In the genomic region with DNA sequence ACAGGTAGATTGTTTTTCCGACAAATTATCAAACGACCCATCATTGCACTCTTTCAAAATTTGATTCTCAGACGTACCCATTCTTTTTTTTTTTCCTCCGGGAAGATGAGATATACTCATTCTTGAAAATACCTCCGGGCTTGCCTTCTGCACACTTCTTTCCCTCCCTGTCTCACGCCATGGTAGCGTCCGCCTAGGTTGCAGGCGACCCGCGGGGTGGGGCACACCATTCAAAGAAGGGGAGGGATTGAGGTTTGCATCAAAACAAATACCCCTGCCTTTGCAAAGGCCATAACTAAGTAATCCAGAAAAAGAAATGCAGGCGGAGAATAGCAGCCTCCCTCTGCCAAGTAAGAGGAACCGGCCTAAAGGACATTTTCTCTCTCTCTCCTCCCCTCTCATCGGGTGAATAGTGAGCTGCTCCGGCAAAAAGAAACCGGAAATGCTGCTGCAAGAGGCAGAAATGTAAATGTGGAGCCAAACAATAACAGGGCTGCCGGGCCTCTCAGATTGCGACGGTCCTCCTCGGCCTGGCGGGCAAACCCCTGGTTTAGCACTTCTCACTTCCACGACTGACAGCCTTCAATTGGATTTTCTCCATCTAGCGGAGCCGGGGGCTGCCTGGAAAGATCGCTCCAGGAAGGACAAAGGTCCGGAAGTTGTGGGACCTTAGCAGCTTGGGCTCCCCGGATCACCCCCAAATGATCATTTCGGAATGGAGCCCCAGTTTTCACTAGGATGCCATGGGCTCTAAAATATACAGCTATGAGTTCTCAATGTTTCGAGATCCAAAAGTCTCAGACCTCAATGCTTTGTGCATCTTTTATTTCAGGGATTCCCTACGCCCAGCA, we compare ENCODE assay signal across 1 cellular context.
TF ChIP-seq lines count a peak whose summit lies in the region.

No MANE protein-coding gene starts in this region.

TF ChIP-seq in K562, 482 proteins besides CTCF, POLR2A, EP300 and RAD21 (continued from another document):
- TF ChIP-seq FOXK1 (CRISPR knock-in tag; IDR thresholded peaks at IDR 0.05; ENCODE audit: borderline replicate concordance) (0 out of 2 replicates have a peak, but pooled peaks have one; percentile 51), ELF2 (CRISPR knock-in tag; IDR thresholded peaks at IDR 0.05) (peak; percentile 81), NUFIP1 (IDR thresholded peaks at IDR 0.05; ENCODE audit: partially characterized antibody) (peak; percentile 91), NELFE (IDR thresholded peaks at IDR 0.05; ENCODE audit: insufficient read depth, insufficient read length) (no peak), CBX5 (IDR thresholded peaks at IDR 0.05; ENCODE audit: borderline replicate concordance, low read depth) (no peak), RNF2 (IDR thresholded peaks at IDR 0.05) (no peak), SETDB1 (IDR thresholded peaks at IDR 0.05; ENCODE audit: low read length) (no peak), CREBBP (IDR thresholded peaks at IDR 0.05; ENCODE audit: low read depth, low read length) (no peak), CC2D1A (IDR thresholded peaks at IDR 0.05) (peak; percentile 64; the same call in 1 of the 2 replicates), KAT8 (IDR thresholded peaks at IDR 0.05; ENCODE audit: low read depth) (no peak), RBM22 (IDR thresholded peaks at IDR 0.05; ENCODE audit: low read depth, low read length, poor library complexity, severe bottlenecking) (peak; percentile 11), ZNF41 (CRISPR knock-in tag; conservative IDR thresholded peaks at IDR 0.05) (no peak), HNRNPL (IDR thresholded peaks at IDR 0.05; ENCODE audit: low read depth, low read length) (no peak), CHD1 (IDR thresholded peaks at IDR 0.05; ENCODE audit: low read length) (no peak), ZNF695 (CRISPR knock-in tag; IDR thresholded peaks at IDR 0.05) (0 out of 2 replicates have a peak, but pooled peaks have one; percentile 27), ARID2 (IDR thresholded peaks at IDR 0.05) (no peak), NCOA1 (IDR thresholded peaks at IDR 0.05; ENCODE audit: low read depth) (no peak), MCM3 (IDR thresholded peaks at IDR 0.05) (no peak), ZNF224 (CRISPR knock-in tag; IDR thresholded peaks at IDR 0.05) (no peak), MXI1 (IDR thresholded peaks at IDR 0.05; ENCODE audit: low read depth, low read length) (no peak), RB1 (IDR thresholded peaks at IDR 0.05; ENCODE audit: low read depth) (0 out of 2 replicates have a peak, but pooled peaks have one; percentile 10), FOXK2 (conservative IDR thresholded peaks at IDR 0.05 in 1 of 2, IDR thresholded peaks at IDR 0.05 in 1 of 2; ENCODE audit: low read depth in 2 of 2) (peak; percentile 71 to 100), PTTG1 (tag; IDR thresholded peaks at IDR 0.05; ENCODE audit: low read depth) (no peak), KLF13 (tag; IDR thresholded peaks at IDR 0.05; ENCODE audit: borderline replicate concordance, low read depth) (no peak), KLF16 (IDR thresholded peaks at IDR 0.05) (no peak), JUN (IDR thresholded peaks at IDR 0.05; ENCODE audit: borderline replicate concordance, low read depth, low read length) (no peak), JUN (CRISPR knock-in tag; IDR thresholded peaks at IDR 0.05; ENCODE audit: borderline replicate concordance) (no peak), NONO (IDR thresholded peaks at IDR 0.05; ENCODE audit: low read depth in 2 of 2, low read length in 1 of 2) (peak in 1 of 2 experiments; percentile 98; a peak in 2 of 4 replicates), WHSC1 (IDR thresholded peaks at IDR 0.05; ENCODE audit: low read length) (no peak), BHLHE40 (IDR thresholded peaks at IDR 0.05; ENCODE audit: low read length) (peak; percentile 84), HMG20B (CRISPR knock-in tag; IDR thresholded peaks at IDR 0.05) (no peak)
- TF ChIP-seq, protein P1, sequence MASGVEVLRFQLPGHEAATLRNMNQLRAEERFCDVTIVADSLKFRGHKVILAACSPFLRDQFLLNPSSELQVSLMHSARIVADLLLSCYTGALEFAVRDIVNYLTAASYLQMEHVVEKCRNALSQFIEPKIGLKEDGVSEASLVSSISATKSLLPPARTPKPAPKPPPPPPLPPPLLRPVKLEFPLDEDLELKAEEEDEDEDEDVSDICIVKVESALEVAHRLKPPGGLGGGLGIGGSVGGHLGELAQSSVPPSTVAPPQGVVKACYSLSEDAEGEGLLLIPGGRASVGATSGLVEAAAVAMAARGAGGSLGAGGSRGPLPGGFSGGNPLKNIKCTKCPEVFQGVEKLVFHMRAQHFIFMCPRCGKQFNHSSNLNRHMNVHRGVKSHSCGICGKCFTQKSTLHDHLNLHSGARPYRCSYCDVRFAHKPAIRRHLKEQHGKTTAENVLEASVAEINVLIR (CRISPR knock-in tag; IDR thresholded peaks at IDR 0.05), result no peak
- TF ChIP-seq, protein P2, sequence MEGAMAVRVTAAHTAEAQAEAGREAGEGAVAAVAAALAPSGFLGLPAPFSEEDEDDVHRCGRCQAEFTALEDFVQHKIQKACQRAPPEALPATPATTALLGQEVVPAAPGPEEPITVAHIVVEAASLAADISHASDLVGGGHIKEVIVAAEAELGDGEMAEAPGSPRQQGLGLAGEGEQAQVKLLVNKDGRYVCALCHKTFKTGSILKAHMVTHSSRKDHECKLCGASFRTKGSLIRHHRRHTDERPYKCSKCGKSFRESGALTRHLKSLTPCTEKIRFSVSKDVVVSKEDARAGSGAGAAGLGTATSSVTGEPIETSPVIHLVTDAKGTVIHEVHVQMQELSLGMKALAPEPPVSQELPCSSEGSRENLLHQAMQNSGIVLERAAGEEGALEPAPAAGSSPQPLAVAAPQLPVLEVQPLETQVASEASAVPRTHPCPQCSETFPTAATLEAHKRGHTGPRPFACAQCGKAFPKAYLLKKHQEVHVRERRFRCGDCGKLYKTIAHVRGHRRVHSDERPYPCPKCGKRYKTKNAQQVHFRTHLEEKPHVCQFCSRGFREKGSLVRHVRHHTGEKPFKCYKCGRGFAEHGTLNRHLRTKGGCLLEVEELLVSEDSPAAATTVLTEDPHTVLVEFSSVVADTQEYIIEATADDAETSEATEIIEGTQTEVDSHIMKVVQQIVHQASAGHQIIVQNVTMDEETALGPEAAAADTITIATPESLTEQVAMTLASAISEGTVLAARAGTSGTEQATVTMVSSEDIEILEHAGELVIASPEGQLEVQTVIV (CRISPR knock-in tag; IDR thresholded peaks at IDR 0.05; ENCODE audit: borderline replicate concordance), result 0 out of 2 replicates have a peak, but pooled peaks have one; percentile 4
- TF ChIP-seq, protein P3, sequence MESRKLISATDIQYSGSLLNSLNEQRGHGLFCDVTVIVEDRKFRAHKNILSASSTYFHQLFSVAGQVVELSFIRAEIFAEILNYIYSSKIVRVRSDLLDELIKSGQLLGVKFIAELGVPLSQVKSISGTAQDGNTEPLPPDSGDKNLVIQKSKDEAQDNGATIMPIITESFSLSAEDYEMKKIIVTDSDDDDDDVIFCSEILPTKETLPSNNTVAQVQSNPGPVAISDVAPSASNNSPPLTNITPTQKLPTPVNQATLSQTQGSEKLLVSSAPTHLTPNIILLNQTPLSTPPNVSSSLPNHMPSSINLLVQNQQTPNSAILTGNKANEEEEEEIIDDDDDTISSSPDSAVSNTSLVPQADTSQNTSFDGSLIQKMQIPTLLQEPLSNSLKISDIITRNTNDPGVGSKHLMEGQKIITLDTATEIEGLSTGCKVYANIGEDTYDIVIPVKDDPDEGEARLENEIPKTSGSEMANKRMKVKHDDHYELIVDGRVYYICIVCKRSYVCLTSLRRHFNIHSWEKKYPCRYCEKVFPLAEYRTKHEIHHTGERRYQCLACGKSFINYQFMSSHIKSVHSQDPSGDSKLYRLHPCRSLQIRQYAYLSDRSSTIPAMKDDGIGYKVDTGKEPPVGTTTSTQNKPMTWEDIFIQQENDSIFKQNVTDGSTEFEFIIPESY (CRISPR knock-in tag; IDR thresholded peaks at IDR 0.05), result no peak
- TF ChIP-seq, protein P4, sequence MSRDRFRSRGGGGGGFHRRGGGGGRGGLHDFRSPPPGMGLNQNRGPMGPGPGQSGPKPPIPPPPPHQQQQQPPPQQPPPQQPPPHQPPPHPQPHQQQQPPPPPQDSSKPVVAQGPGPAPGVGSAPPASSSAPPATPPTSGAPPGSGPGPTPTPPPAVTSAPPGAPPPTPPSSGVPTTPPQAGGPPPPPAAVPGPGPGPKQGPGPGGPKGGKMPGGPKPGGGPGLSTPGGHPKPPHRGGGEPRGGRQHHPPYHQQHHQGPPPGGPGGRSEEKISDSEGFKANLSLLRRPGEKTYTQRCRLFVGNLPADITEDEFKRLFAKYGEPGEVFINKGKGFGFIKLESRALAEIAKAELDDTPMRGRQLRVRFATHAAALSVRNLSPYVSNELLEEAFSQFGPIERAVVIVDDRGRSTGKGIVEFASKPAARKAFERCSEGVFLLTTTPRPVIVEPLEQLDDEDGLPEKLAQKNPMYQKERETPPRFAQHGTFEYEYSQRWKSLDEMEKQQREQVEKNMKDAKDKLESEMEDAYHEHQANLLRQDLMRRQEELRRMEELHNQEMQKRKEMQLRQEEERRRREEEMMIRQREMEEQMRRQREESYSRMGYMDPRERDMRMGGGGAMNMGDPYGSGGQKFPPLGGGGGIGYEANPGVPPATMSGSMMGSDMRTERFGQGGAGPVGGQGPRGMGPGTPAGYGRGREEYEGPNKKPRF (IDR thresholded peaks at IDR 0.05; ENCODE audit: low read depth, low read length), result no peak
- TF ChIP-seq, protein P5, sequence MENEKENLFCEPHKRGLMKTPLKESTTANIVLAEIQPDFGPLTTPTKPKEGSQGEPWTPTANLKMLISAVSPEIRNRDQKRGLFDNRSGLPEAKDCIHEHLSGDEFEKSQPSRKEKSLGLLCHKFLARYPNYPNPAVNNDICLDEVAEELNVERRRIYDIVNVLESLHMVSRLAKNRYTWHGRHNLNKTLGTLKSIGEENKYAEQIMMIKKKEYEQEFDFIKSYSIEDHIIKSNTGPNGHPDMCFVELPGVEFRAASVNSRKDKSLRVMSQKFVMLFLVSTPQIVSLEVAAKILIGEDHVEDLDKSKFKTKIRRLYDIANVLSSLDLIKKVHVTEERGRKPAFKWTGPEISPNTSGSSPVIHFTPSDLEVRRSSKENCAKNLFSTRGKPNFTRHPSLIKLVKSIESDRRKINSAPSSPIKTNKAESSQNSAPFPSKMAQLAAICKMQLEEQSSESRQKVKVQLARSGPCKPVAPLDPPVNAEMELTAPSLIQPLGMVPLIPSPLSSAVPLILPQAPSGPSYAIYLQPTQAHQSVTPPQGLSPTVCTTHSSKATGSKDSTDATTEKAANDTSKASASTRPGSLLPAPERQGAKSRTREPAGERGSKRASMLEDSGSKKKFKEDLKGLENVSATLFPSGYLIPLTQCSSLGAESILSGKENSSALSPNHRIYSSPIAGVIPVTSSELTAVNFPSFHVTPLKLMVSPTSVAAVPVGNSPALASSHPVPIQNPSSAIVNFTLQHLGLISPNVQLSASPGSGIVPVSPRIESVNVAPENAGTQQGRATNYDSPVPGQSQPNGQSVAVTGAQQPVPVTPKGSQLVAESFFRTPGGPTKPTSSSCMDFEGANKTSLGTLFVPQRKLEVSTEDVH (IDR thresholded peaks at IDR 0.05; ENCODE audit: low read depth, partially characterized antibody), result no peak
- TF ChIP-seq, protein P6, sequence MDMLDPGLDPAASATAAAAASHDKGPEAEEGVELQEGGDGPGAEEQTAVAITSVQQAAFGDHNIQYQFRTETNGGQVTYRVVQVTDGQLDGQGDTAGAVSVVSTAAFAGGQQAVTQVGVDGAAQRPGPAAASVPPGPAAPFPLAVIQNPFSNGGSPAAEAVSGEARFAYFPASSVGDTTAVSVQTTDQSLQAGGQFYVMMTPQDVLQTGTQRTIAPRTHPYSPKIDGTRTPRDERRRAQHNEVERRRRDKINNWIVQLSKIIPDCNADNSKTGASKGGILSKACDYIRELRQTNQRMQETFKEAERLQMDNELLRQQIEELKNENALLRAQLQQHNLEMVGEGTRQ (CRISPR knock-in tag; IDR thresholded peaks at IDR 0.05), result no peak
- TF ChIP-seq, protein P7, sequence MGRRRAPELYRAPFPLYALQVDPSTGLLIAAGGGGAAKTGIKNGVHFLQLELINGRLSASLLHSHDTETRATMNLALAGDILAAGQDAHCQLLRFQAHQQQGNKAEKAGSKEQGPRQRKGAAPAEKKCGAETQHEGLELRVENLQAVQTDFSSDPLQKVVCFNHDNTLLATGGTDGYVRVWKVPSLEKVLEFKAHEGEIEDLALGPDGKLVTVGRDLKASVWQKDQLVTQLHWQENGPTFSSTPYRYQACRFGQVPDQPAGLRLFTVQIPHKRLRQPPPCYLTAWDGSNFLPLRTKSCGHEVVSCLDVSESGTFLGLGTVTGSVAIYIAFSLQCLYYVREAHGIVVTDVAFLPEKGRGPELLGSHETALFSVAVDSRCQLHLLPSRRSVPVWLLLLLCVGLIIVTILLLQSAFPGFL (CRISPR knock-in tag; IDR thresholded peaks at IDR 0.05), result no peak
- TF ChIP-seq, protein P8, sequence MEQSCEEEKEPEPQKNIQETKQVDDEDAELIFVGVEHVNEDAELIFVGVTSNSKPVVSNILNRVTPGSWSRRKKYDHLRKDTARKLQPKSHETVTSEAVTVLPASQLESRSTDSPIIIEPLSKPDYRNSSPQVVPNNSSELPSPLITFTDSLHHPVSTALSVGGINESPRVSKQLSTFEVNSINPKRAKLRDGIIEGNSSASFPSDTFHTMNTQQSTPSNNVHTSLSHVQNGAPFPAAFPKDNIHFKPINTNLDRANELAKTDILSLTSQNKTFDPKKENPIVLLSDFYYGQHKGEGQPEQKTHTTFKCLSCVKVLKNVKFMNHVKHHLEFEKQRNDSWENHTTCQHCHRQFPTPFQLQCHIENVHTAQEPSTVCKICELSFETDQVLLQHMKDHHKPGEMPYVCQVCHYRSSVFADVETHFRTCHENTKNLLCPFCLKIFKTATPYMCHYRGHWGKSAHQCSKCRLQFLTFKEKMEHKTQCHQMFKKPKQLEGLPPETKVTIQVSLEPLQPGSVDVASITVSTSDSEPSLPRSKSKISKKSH (CRISPR knock-in tag; IDR thresholded peaks at IDR 0.05), result no peak
- TF ChIP-seq, protein P9, sequence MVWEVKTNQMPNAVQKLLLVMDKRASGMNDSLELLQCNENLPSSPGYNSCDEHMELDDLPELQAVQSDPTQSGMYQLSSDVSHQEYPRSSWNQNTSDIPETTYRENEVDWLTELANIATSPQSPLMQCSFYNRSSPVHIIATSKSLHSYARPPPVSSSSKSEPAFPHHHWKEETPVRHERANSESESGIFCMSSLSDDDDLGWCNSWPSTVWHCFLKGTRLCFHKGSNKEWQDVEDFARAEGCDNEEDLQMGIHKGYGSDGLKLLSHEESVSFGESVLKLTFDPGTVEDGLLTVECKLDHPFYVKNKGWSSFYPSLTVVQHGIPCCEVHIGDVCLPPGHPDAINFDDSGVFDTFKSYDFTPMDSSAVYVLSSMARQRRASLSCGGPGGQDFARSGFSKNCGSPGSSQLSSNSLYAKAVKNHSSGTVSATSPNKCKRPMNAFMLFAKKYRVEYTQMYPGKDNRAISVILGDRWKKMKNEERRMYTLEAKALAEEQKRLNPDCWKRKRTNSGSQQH (CRISPR knock-in tag; IDR thresholded peaks at IDR 0.05), result 0 out of 2 replicates have a peak, but pooled peaks have one; percentile 42
